2 cellular contexts compared by ENCODE assay signal in the genomic region with DNA sequence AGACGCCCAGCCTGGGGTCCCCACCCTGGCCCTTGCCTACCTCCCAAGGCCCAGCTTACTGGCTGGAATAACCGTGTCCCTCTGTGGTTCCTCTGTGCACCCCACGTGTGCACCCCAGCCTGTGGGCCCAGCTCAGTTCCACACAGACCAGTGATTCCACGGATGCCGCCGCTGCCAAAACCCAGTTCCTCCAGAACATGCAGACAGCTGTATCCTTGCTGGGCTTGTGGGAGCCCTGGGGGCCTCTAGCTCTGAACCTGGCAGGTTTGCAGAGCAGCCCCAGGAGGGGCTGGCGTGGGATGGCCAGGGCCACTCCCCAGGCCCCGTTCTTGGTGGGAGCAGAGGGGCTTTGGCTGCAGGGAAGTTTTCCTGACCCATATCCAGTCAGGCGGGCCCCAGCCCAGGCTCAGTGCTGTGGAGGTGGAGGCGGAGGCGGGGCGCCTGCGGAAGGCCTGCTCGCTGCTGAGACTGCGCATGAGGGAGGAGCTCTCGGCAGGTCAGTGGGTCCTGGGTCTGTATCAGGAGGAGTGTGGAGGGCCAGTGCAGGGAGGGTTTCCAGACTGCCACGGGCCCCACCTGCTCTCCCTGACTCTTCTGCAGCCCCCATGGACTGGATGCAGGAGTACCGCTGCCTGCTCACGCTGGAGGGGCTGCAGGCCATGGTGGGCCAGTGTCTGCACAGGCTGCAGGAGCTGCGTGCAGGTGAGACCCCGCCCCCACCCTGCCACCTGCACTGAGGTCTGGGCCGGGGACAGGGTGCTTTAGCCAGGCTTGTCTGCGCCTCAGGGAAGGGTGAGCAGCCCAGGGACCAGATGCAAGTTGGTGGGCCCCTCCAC.
A peak's percentile ranks its signal among the peaks of the same experiment; 100 is the strongest.
TF ChIP-seq lines count a peak whose summit lies in the region.

No MANE protein-coding gene starts in this region.

TF ChIP-seq in HepG2, 621 proteins besides CTCF, POLR2A, EP300 and RAD21:
- TF ChIP-seq GATAD1 (CRISPR knock-in tag; IDR thresholded peaks at IDR 0.05) (no peak), KAT2B (IDR thresholded peaks at IDR 0.05; ENCODE audit: borderline replicate concordance, low read depth, low read length) (no peak), AGO2 (optimal IDR thresholded peaks at IDR 0.05; ENCODE audit: low read depth, low read length) (peak; percentile 39), MEIS2 (CRISPR knock-in tag; IDR thresholded peaks at IDR 0.05) (no peak), RBFOX2 (IDR thresholded peaks at IDR 0.05; ENCODE audit: low read depth, low read length) (0 out of 2 replicates have a peak, but pooled peaks have one; percentile 26)
- TF ChIP-seq, protein P1, sequence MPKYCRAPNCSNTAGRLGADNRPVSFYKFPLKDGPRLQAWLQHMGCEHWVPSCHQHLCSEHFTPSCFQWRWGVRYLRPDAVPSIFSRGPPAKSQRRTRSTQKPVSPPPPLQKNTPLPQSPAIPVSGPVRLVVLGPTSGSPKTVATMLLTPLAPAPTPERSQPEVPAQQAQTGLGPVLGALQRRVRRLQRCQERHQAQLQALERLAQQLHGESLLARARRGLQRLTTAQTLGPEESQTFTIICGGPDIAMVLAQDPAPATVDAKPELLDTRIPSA (CRISPR knock-in tag; IDR thresholded peaks at IDR 0.05; ENCODE audit: borderline replicate concordance), result no peak

TF ChIP-seq in WTC11, 78 proteins besides CTCF, POLR2A, EP300 and RAD21:
- TF ChIP-seq TP53 (CRISPR knock-in tag; IDR thresholded peaks at IDR 0.05), result no peak
- TF ChIP-seq TEAD1 (CRISPR knock-in tag; IDR thresholded peaks at IDR 0.05), result no peak
- TF ChIP-seq, protein P2, sequence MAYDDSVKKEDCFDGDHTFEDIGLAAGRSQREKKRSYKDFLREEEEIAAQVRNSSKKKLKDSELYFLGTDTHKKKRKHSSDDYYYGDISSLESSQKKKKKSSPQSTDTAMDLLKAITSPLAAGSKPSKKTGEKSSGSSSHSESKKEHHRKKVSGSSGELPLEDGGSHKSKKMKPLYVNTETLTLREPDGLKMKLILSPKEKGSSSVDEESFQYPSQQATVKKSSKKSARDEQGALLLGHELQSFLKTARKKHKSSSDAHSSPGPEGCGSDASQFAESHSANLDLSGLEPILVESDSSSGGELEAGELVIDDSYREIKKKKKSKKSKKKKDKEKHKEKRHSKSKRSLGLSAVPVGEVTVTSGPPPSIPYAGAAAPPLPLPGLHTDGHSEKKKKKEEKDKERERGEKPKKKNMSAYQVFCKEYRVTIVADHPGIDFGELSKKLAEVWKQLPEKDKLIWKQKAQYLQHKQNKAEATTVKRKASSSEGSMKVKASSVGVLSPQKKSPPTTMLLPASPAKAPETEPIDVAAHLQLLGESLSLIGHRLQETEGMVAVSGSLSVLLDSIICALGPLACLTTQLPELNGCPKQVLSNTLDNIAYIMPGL (CRISPR knock-in tag; IDR thresholded peaks at IDR 0.05), result 0 out of 2 replicates have a peak, but pooled peaks have one; percentile 31
TF ChIP-seq in WTC11: peak in this region for 1.
